In the genomic region with DNA sequence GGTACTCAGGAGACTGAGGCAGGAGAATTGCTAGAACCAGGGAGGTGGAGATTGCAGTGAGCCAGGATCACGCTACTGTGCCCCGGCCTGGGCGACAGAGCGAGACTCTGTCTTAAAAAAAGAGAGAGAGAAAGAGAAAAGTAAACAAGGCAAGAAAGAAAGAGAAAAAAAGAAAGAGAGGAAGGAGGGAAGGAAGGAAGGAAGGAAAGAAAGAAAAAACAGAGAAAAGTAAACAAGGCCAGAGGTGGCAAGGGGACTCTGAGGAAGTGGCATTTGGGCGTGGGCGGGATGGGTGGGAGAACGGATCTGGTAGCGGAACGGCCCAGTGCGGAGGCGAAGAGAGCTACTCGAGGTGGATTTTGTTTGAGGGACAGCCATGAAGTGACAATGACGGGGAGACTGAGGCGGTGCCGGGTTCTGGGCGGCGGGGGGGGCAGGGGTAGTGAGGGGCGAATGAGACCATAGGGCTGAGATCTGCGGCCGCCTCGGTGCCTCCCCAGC, we compare ENCODE assay signal across 8 cellular contexts. TPM values are rescaled to one million over a fixed set of nuclear protein-coding genes. Genes with fewer than 3 reads are reported as not detected.
DNase-seq lines count a peak whose midpoint lies in the region; ATAC-seq and TF ChIP-seq lines count a peak whose summit lies in the region.

No MANE protein-coding gene starts in this region.

- no peaks in the 10 kb centered on the region for H3K36me3 Mint-ChIP-seq in naive B cell

- no peak overlapping the region for H3K4me3 ChIP-seq in body of pancreas

- TF ChIP-seq CTCF in C4-2B (conservative IDR thresholded peaks at IDR 0.05) (no peak), body of pancreas (IDR thresholded peaks at IDR 0.05) (no peak)

- H3K27me3 ChIP-seq in body of pancreas: no peaks in the 10 kb centered on the region

- WGBS in body of pancreas, 2 donors: 30 to 53% methylated on average over 15 to 20 of the region's 21 CpGs

- intact Hi-C loops in body of pancreas (cut with DNase I): no loop called here

- H3K9me3 Mint-ChIP-seq in naive B cell: no peaks in the 10 kb centered on the region

- DNase-seq in body of pancreas (no peak), naive B cell (no peak), dermis blood vessel endothelial cell (no peak)
- DNase-seq in stimulated activated CD4-positive, alpha-beta T cell treated with anti-CD3 and anti-CD28 coated beads, Interleukin-4, amount 100 ng/mL, for 24 hours: no peak

- no peaks in the 10 kb centered on the region for H3K36me3 ChIP-seq in body of pancreas (replicated peaks in 1 of 2; ENCODE audit: insufficient read depth in 1 of 2, low read depth in 2 of 2)

- peaks cover 21 to 40% (median 22%) of the 10 kb centered on the region in 3 donors for H3K4me1 Mint-ChIP-seq in naive B cell

- no peaks in the 10 kb centered on the region for H3K9me3 ChIP-seq in body of pancreas

- ATAC-seq in HG03439 (IDR thresholded peaks at IDR 0.05; ENCODE audit: unreplicated experiment) (peak; percentile 7), body of pancreas (peak; percentile 3), naive B cell (ENCODE audit: low read depth in 2 of 2) (peak in 1 of 2 donors; percentile 0), GM18907 (IDR thresholded peaks at IDR 0.05; ENCODE audit: unreplicated experiment) (no peak), GM19328 (IDR thresholded peaks at IDR 0.05; ENCODE audit: unreplicated experiment) (no peak)

- no peaks in the 10 kb centered on the region for H3K27me3 Mint-ChIP-seq in naive B cell

- H3K4me1 ChIP-seq in body of pancreas: peaks cover 13% of the 10 kb centered on the region

- peak overlapping the region; percentile 100 for H3K27ac Mint-ChIP-seq in naive B cell

- peak overlapping the region; percentile 86 to 94 (median 92) for H3K4me3 Mint-ChIP-seq in naive B cell

- H3K27ac ChIP-seq in C4-2B: peak overlapping the region; percentile 89
- H3K27ac ChIP-seq in body of pancreas: peak overlapping the region in 3 of 4 donors; percentile 72 to 84 (median 77)

- TF ChIP-seq POLR2A in body of pancreas (IDR thresholded peaks at IDR 0.05): no peak

RNA-seq across cellular contexts. Expression of gene ARRDC2, which starts 7.4 kb away (rescaled TPM):
- total RNA-seq in body of pancreas (10 to 100 TPM; 23.1 to 30.1 TPM), dermis blood vessel endothelial cell (68.7 and 107 TPM in 2 replicates)
- polyA plus RNA-seq in naive B cell (ENCODE audit: low read depth in 6 of 6): 100 to 1,000 TPM in 1 of 6 donors, 10 to 100 TPM in 5; 47.7 to 110 (median 50.8) TPM

RNA-seq across cellular contexts. Expression of gene KCNN1, which starts 33.6 kb away (rescaled TPM):
- total RNA-seq in body of pancreas (not detected), dermis blood vessel endothelial cell (under 0.01 and 0.42 TPM in 2 replicates)
- polyA plus RNA-seq in naive B cell (ENCODE audit: low read depth in 6 of 6): under 1 TPM in 1 of 6 donors, not detected in 5; 0.27 TPM

Comparison
In these comparisons a context has a peak if more than half of its experiments do, and no peak if none do; other contexts are left out.
1. ATAC-seq: peak in HG03439 (single experiment) and body of pancreas (single experiment); none in GM18907 (single experiment) and GM19328 (single experiment).